ENCODE assay signal across 15 cellular contexts in the genomic region with DNA sequence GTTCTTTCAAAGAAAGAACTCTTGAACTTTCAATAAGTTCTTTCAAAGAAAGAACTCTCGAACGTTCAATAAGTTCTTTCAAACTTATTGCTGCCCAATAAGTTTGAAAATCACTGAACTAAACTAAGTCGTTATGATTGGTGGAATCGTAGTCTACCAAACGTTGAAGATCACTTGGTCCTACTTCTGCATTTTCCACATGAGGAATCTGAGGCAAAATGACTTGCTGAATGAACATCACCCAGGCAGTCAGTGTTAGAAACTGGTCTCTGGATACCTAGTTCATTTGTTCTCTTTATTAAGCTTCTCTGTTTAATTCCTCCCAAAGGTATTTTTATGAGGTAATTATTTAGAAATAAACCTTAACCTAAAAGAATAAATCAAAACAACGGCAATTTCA.
"Had no signal": no experiment of that assay in that cellular context is flagged by ENCODE, and none has a peak within 500 bp of the region (broad histone marks: within the 10 kb centered on the region; RNA-seq: fewer than 3 reads in every experiment).

No MANE protein-coding gene starts in this region.

- H3K27ac Mint-ChIP-seq: endodermal cell; progenitor cell of endocrine pancreas; T-helper 1 cell treated with Interleukin-12 subunit alpha and Interleukin-12 subunit beta and Interleukin-4 antibody, amounts not matched to agents 30 μg/mL and 1 μg/mL, for 36 hours had no signal

- H3K36me3 ChIP-seq: heart left ventricle, right atrium auricular region had no signal

- H3K36me3 Mint-ChIP-seq: immature natural killer cell had no signal

- H3K4me3 ChIP-seq: dorsolateral prefrontal cortex, heart left ventricle, right atrium auricular region had no signal

- DNase-seq: activated CD4-positive, alpha-beta T cell treated with anti-CD3 and anti-CD28 coated beads, Interleukin-2, amount 50 U/mL, for 1 hour; activated CD4-positive, CD25-positive, alpha-beta regulatory T cell; activated naive CD4-positive, alpha-beta T cell treated with anti-CD3 and anti-CD28 coated beads, Interleukin-2, amount 50 U/mL, for 16 hours; amniotic stem cell; dorsolateral prefrontal cortex; endodermal cell; heart left ventricle; immature natural killer cell; stimulated activated CD4-positive, alpha-beta T cell treated with anti-CD3 and anti-CD28 coated beads, Interleukin-15, amount 100 ng/mL, for 24 hours; stimulated activated CD4-positive, alpha-beta T cell treated with anti-CD3 and anti-CD28 coated beads, Interleukin-4, amount 100 ng/mL, for 1 hour; stimulated activated naive CD8-positive, alpha-beta T cell treated with anti-CD3 and anti-CD28 coated beads, Interleukin-15, Interleukin-2, amounts not matched to agents 100 U/mL and 50 U/mL, for 24 hours; trophoblast cell had no signal

- H3K27me3 ChIP-seq: heart left ventricle, right atrium auricular region had no signal

- H3K27ac ChIP-seq: dorsolateral prefrontal cortex, right atrium auricular region had no signal

- H3K4me3 Mint-ChIP-seq: endodermal cell; T-helper 1 cell treated with Interleukin-12 subunit alpha and Interleukin-12 subunit beta and Interleukin-4 antibody, amounts not matched to agents 30 μg/mL and 1 μg/mL, for 36 hours had no signal

- H3K9me3 ChIP-seq: heart left ventricle, right atrium auricular region had no signal

- ATAC-seq: heart left ventricle; stimulated activated naive CD8-positive, alpha-beta T cell treated with anti-CD3 and anti-CD28 coated beads, Interleukin-15, Interleukin-2, amounts not matched to agents 100 U/mL and 50 U/mL, for 24 hours had no signal

- H3K9me3 Mint-ChIP-seq: endodermal cell; immature natural killer cell; T-helper 1 cell treated with Interleukin-12 subunit alpha and Interleukin-12 subunit beta and Interleukin-4 antibody, amounts not matched to agents 30 μg/mL and 1 μg/mL, for 36 hours had no signal
